8 cellular contexts compared by ENCODE assay signal in the genomic region with DNA sequence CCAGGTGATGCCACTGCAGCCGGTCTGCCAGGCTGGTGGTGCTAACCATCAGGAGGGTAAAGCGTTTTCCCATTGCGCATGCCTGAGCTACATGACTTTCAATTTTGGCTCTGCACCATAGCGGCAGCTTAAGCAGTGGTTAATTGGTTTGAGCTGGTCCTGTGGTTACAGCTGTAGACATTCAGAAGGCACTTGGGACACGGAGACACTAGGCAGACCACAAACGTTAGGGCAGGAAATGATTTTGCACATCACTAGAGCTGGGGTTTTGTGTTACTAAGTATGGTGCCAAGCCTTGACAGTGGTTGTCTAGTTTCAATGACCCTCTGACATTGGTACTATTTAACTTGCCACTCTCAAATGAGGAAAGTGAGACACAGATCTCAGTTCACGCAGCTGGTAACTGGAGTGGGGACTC. TPM values are rescaled to one million over a fixed set of nuclear protein-coding genes. Genes with fewer than 3 reads are reported as not detected.
DNase-seq lines count a peak whose midpoint lies in the region; ATAC-seq and TF ChIP-seq lines count a peak whose summit lies in the region.

No MANE protein-coding gene starts in this region.

- DNase-seq in NOMO-1 treated with dmso at 0.1 percent for 144 hours (lab: John Stamatoyannopoulos, UW; ENCODE audit: unreplicated experiment) (peak; percentile 90), NCI-H1436 (lab: John Stamatoyannopoulos, UW) (no peak), NCI-H524 (lab: John Stamatoyannopoulos, UW) (no peak), erythroblast (lab: John Stamatoyannopoulos, UW) (no peak)
- DNase-seq in stimulated activated CD8-positive, alpha-beta memory T cell treated with anti-CD3 and anti-CD28 coated beads, Interleukin-2, amount 100 ng/mL, for 48 hours (ENCODE audit: low read depth in 2 of 2) = peak; percentile 7 to 11

- peaks cover 13% of the 10 kb centered on the region for H3K4me1 Mint-ChIP-seq in activated T-helper 17 cell treated with anti-CD3 and anti-CD28 coated beads, Interleukin-2, amount 50 U/mL, for 72 hours

- no peaks in the 10 kb centered on the region for H3K36me3 Mint-ChIP-seq in activated T-helper 17 cell treated with anti-CD3 and anti-CD28 coated beads, Interleukin-2, amount 50 U/mL, for 72 hours (ENCODE audit: low read depth)

- H3K27ac Mint-ChIP-seq in activated T-helper 17 cell treated with anti-CD3 and anti-CD28 coated beads, Interleukin-2, amount 50 U/mL, for 72 hours = peak overlapping the region; percentile 70

- peak overlapping the region; percentile 65 for H3K4me3 Mint-ChIP-seq in activated T-helper 17 cell treated with anti-CD3 and anti-CD28 coated beads, Interleukin-2, amount 50 U/mL, for 72 hours

- peak; percentile 99 for ATAC-seq in GM18517 (IDR thresholded peaks at IDR 0.05; ENCODE audit: unreplicated experiment)
- ATAC-seq in HG02852 (IDR thresholded peaks at IDR 0.05; ENCODE audit: unreplicated experiment) = peak; percentile 98
- ATAC-seq in activated T-helper 17 cell treated with anti-CD3 and anti-CD28 coated beads, Interleukin-2, amount 50 U/mL, for 72 hours (replicated peaks) = peak; percentile 99

- H3K9me3 Mint-ChIP-seq in activated T-helper 17 cell treated with anti-CD3 and anti-CD28 coated beads, Interleukin-2, amount 50 U/mL, for 72 hours = peaks cover 7% of the 10 kb centered on the region

- no peak for TF ChIP-seq POLR2A in erythroblast (IDR thresholded peaks at IDR 0.05; ENCODE audit: low read length)

- H3K27me3 Mint-ChIP-seq in activated T-helper 17 cell treated with anti-CD3 and anti-CD28 coated beads, Interleukin-2, amount 50 U/mL, for 72 hours = no peaks in the 10 kb centered on the region

RNA-seq across cellular contexts. Expression of a gene that starts 28.9 kb away (rescaled TPM):
- 10 to 100 TPM; 38.5 to 56.1 TPM for total RNA-seq in activated T-helper 17 cell treated with anti-CD3 and anti-CD28 coated beads, Interleukin-2, amount 50 U/mL, for 72 hours

Comparison
In these comparisons a context has a peak if more than half of its experiments do, and no peak if none do; other contexts are left out.
1. DNase-seq: peak in NOMO-1 treated with dmso at 0.1 percent for 144 hours (single experiment) and stimulated activated CD8-positive, alpha-beta memory T cell treated with anti-CD3 and anti-CD28 coated beads, Interleukin-2, amount 100 ng/mL, for 48 hours (2 of 2); none in NCI-H1436 (single experiment), NCI-H524 (0 of 2) and erythroblast (0 of 2).
2. Peak in every context shown above with its lines, with median percentiles within 50 percentile points of each other: ATAC-seq.